ENCODE assay signal across 8 cellular contexts in the genomic region with DNA sequence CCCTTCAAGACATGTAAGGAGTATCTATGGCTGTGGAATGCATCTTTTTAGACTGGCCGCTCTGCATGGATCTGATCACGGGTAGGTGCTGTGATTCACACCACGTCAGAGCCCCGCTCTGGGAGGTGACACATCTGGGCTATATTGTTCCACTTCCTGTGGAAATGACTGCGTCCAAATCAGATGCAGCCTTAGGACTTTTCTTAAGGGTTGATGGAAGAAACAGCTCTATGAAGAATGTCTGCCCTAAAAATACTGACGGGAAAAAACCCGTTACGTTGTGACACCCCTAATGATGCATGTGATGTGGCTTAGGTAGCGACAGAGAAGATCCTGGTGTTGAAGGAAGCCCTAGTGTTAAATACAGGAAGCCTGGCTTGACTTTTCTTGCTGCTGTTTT. TPM values are rescaled to one million over a fixed set of nuclear protein-coding genes. Genes with fewer than 3 reads are reported as not detected.
DNase-seq lines count a peak whose midpoint lies in the region; ATAC-seq and TF ChIP-seq lines count a peak whose summit lies in the region.

No MANE protein-coding gene starts in this region.

- no peak overlapping the region for H2BK12ac ChIP-seq in neuronal stem cell (ENCODE audit: low read length)

- H3K36me3 ChIP-seq in ovary (no peaks in the 10 kb centered on the region), neuronal stem cell (replicated peaks in 1 of 2; ENCODE audit: control insufficient read depth in 2 of 2, insufficient read depth in 2 of 2, low read length in 2 of 2) (no peaks in the 10 kb centered on the region)

- H2BK5ac ChIP-seq in neuronal stem cell (ENCODE audit: low read length), result no peak overlapping the region

- H3K9me3 ChIP-seq in ovary (no peaks in the 10 kb centered on the region), neuronal stem cell (replicated peaks in 1 of 2; ENCODE audit: control insufficient read depth in 2 of 2, insufficient read depth in 1 of 2, low read depth in 1 of 2, low read length in 2 of 2) (no peaks in the 10 kb centered on the region)

- intact Hi-C loops in activated CD4-positive, alpha-beta T cell treated with anti-CD3 and anti-CD28 coated beads, Interleukin-2, amount 10 ng/mL, durations not matched to agents 24 days and 14 days (cut with micrococcal nuclease), result loop anchor here (1.0 to 2.0 kb wide), 2 partner anchors 12 to 17 kb away; partner anchors contain the start of gene BANP
- intact Hi-C loops in ovary (cut with DNase I), result no loop called here

- no peaks in the 10 kb centered on the region for H3K27me3 Mint-ChIP-seq in activated CD4-positive, alpha-beta T cell treated with anti-CD3 and anti-CD28 coated beads, Interleukin-2, amount 10 ng/mL, durations not matched to agents 24 days and 14 days
- H3K27me3 Mint-ChIP-seq in endothelial cell (ENCODE audit: unreplicated experiment), result peaks cover 7% of the 10 kb centered on the region

- no peak for ATAC-seq in GM21737 (IDR thresholded peaks at IDR 0.05; ENCODE audit: unreplicated experiment)

- H3K23ac ChIP-seq in neuronal stem cell (ENCODE audit: low read depth, low read length, poor library complexity), result no peak overlapping the region

- H3K4me1 ChIP-seq in ovary (ENCODE audit: insufficient read depth) (peaks cover 15% of the 10 kb centered on the region), neuronal stem cell (ENCODE audit: control insufficient read depth in 2 of 2, insufficient read depth in 1 of 2, low read depth in 1 of 2, low read length in 2 of 2) (no peaks in the 10 kb centered on the region)

- H2BK120ac ChIP-seq in neuronal stem cell (ENCODE audit: low read depth, low read length), result no peak overlapping the region

- no peak overlapping the region for H2BK15ac ChIP-seq in neuronal stem cell (ENCODE audit: low read length)

- TF ChIP-seq EP300 in ovary (IDR thresholded peaks at IDR 0.05), result no peak

- no peak overlapping the region for H2AK5ac ChIP-seq in neuronal stem cell (ENCODE audit: low read depth, low read length)

- no peak overlapping the region for H4K8ac ChIP-seq in neuronal stem cell (ENCODE audit: low read depth, low read length)

- no peak for TF ChIP-seq POLR2A in ovary (IDR thresholded peaks at IDR 0.05)

- H3K9ac ChIP-seq in neuronal stem cell (ENCODE audit: low read depth, low read length, poor library complexity), result no peak overlapping the region

- no peak overlapping the region for H3K4me2 ChIP-seq in neuronal stem cell (ENCODE audit: insufficient read depth, low read length, poor library complexity, severe bottlenecking)

- no peak overlapping the region for H4K91ac ChIP-seq in neuronal stem cell (ENCODE audit: low read depth, low read length, poor library complexity)

- peak overlapping the region; percentile 55 for H3K4me3 Mint-ChIP-seq in activated CD4-positive, alpha-beta T cell treated with anti-CD3 and anti-CD28 coated beads, Interleukin-2, amount 10 ng/mL, durations not matched to agents 24 days and 14 days
- H3K4me3 Mint-ChIP-seq in endothelial cell (ENCODE audit: unreplicated experiment), result peak overlapping the region; percentile 9

- peak; percentile 89 for DNase-seq in EH (ENCODE audit: low read depth)
- peak; percentile 87 for DNase-seq in activated CD4-positive, alpha-beta T cell treated with anti-CD3 and anti-CD28 coated beads, Interleukin-2, amount 10 ng/mL, durations not matched to agents 24 days and 14 days
- no peak for DNase-seq in endothelial cell (ENCODE audit: low spot score)
- DNase-seq in stimulated activated CD4-positive, alpha-beta T cell treated with anti-CD3 and anti-CD28 coated beads, Interleukin-1b, Interleukin-23, amount 100 ng/mL, for 1 hour (ENCODE audit: low read depth in 2 of 2), result peak; percentile 24 to 41
- DNase-seq in iPS-NIHi7 (ENCODE audit: extremely low spot score), result no peak
- DNase-seq in ovary, result no peak
- DNase-seq in neuronal stem cell (ENCODE audit: low spot score), result no peak

- H3K4me3 ChIP-seq in ovary (no peak overlapping the region), neuronal stem cell (ENCODE audit: low read length in 2 of 2) (no peak overlapping the region)

- peaks cover 57% of the 10 kb centered on the region for H3K4me1 Mint-ChIP-seq in activated CD4-positive, alpha-beta T cell treated with anti-CD3 and anti-CD28 coated beads, Interleukin-2, amount 10 ng/mL, durations not matched to agents 24 days and 14 days
- peaks cover 41% of the 10 kb centered on the region for H3K4me1 Mint-ChIP-seq in endothelial cell (ENCODE audit: unreplicated experiment)

- no peaks in the 10 kb centered on the region for H3K9me3 Mint-ChIP-seq in activated CD4-positive, alpha-beta T cell treated with anti-CD3 and anti-CD28 coated beads, Interleukin-2, amount 10 ng/mL, durations not matched to agents 24 days and 14 days
- no peaks in the 10 kb centered on the region for H3K9me3 Mint-ChIP-seq in endothelial cell (ENCODE audit: unreplicated experiment)

- H3K27me3 ChIP-seq in ovary, result no peaks in the 10 kb centered on the region
- no peaks in the 10 kb centered on the region for H3K27me3 ChIP-seq in neuronal stem cell (ENCODE audit: control insufficient read depth in 3 of 3, insufficient read depth in 3 of 3, low read depth in 1 of 3, low read length in 3 of 3)

- H3K14ac ChIP-seq in neuronal stem cell (ENCODE audit: low read length), result no peak overlapping the region

- H3K27ac ChIP-seq in ovary (no peak overlapping the region), neuronal stem cell (replicated peaks; ENCODE audit: low read length) (no peak overlapping the region)

- H2AFZ ChIP-seq in neuronal stem cell (ENCODE audit: low read length), result no peak overlapping the region

- no peak overlapping the region for H3K18ac ChIP-seq in neuronal stem cell (ENCODE audit: low read length)

- peak overlapping the region; percentile 89 for H3K27ac Mint-ChIP-seq in activated CD4-positive, alpha-beta T cell treated with anti-CD3 and anti-CD28 coated beads, Interleukin-2, amount 10 ng/mL, durations not matched to agents 24 days and 14 days
- peak overlapping the region; percentile 81 for H3K27ac Mint-ChIP-seq in endothelial cell (ENCODE audit: unreplicated experiment)

- 86 to 91% (median 87%) methylated on average over 9 of the region's 9 CpGs for WGBS in ovary, 3 donors
- WGBS in neuronal stem cell (ENCODE audit: extremely low coverage in 2 of 2, insufficient read length in 2 of 2, insufficient replicate concordance in 1 of 2), 2 donors, result no CpG with 5 or more reads among the region's 9 CpGs

- no peak overlapping the region for H3K4ac ChIP-seq in neuronal stem cell (ENCODE audit: low read length)

- H3K79me1 ChIP-seq in neuronal stem cell (ENCODE audit: low read depth, low read length), result peaks cover 12% of the 10 kb centered on the region

- no peak for TF ChIP-seq CTCF in endothelial cell (IDR thresholded peaks at IDR 0.05; ENCODE audit: unreplicated experiment)
- TF ChIP-seq CTCF in ovary (IDR thresholded peaks at IDR 0.05), result no peak

- H3K36me3 Mint-ChIP-seq in activated CD4-positive, alpha-beta T cell treated with anti-CD3 and anti-CD28 coated beads, Interleukin-2, amount 10 ng/mL, durations not matched to agents 24 days and 14 days (ENCODE audit: low read depth), result peaks cover 15% of the 10 kb centered on the region
- H3K36me3 Mint-ChIP-seq in endothelial cell (ENCODE audit: low read depth, unreplicated experiment), result peaks cover 11% of the 10 kb centered on the region

RNA-seq across cellular contexts. Expression of gene BANP, which starts 12.2 kb away (rescaled TPM):
- total RNA-seq in activated CD4-positive, alpha-beta T cell treated with anti-CD3 and anti-CD28 coated beads, Interleukin-2, amount 10 ng/mL, durations not matched to agents 24 days and 14 days, result 36.8 and 44.9 TPM in 2 replicates
- total RNA-seq in endothelial cell (ENCODE audit: unreplicated experiment) (33.3 TPM), ovary (10 to 100 TPM; 22.2 to 48.6 (median 35.3) TPM)
- polyA plus RNA-seq in ovary, result 10 to 100 TPM; 14.8 to 20.7 TPM
- 22.7 TPM for polyA plus RNA-seq in neuronal stem cell (2013, experiment 1 of 2)
- 22.7 TPM for polyA plus RNA-seq in neuronal stem cell (2013, experiment 2 of 2)

RNA-seq across cellular contexts. Expression of gene CA5A, which starts 27.1 kb away (rescaled TPM):
- total RNA-seq in activated CD4-positive, alpha-beta T cell treated with anti-CD3 and anti-CD28 coated beads, Interleukin-2, amount 10 ng/mL, durations not matched to agents 24 days and 14 days, result not detected in 2 replicates
- not detected for total RNA-seq in endothelial cell (ENCODE audit: unreplicated experiment)
- total RNA-seq in ovary, result not detected
- polyA plus RNA-seq in ovary, result under 1 TPM; 0.02 to 0.05 TPM
- polyA plus RNA-seq in neuronal stem cell (2013, experiment 1 of 2), result not detected
- polyA plus RNA-seq in neuronal stem cell (2013, experiment 2 of 2), result not detected

Comparison
In these comparisons a context has a peak if more than half of its experiments do, and no peak if none do; other contexts are left out.
1. DNase-seq: peak in EH (single experiment), activated CD4-positive, alpha-beta T cell treated with anti-CD3 and anti-CD28 coated beads, Interleukin-2, amount 10 ng/mL, durations not matched to agents 24 days and 14 days (single experiment) and stimulated activated CD4-positive, alpha-beta T cell treated with anti-CD3 and anti-CD28 coated beads, Interleukin-1b, Interleukin-23, amount 100 ng/mL, for 1 hour (2 of 2); none in endothelial cell (single experiment), iPS-NIHi7 (single experiment), ovary (0 of 5) and neuronal stem cell (single experiment).